In genomic region chr18:76274470-76275289, GRCh38 we compare ENCODE assay signal across 8 cellular contexts.
DNase-seq lines count a peak whose midpoint lies in the region; ATAC-seq, FAIRE-seq and TF ChIP-seq lines count a peak whose summit lies in the region.

No MANE protein-coding gene starts in this region.

- H3K4me1 Mint-ChIP-seq in nephron progenitor cell = peaks cover 30% of the 10 kb centered on the region

- peaks cover 10% of the 10 kb centered on the region for H3K27me3 Mint-ChIP-seq in nephron progenitor cell (ENCODE audit: low read depth, poor library complexity)

- POLR2A ChIA-PET in GM12878 (lab: Charles Lee) = no interaction called here

- SMC1A ChIA-PET in GM12878 (lab: Charles Lee; ENCODE audit: uncharacterized antibody, unreplicated experiment) = no interaction called here

- no peak overlapping the region for H3K4me3 ChIP-seq in GM12878
- no peak overlapping the region for H3K4me3 ChIP-seq in osteoblast (ENCODE audit: insufficient read depth, low read length)

- H3K4me2 ChIP-seq in GM12878 (ENCODE audit: control insufficient read depth, insufficient read depth) (no peak overlapping the region), osteoblast (ENCODE audit: insufficient read depth, low read length) (no peak overlapping the region)

- peak overlapping the region; percentile 28 for H3K4me3 Mint-ChIP-seq in nephron progenitor cell

- DNase-seq in EH (ENCODE audit: low read depth) (peak; percentile 22), HuH-7 (ENCODE audit: low spot score) (peak; percentile 47), GM12878 (ENCODE audit: low read depth, low spot score) (no peak), nephron progenitor cell (peak; percentile 71), T-helper 9 cell (no peak), foreskin melanocyte (no peak), osteoblast (ENCODE audit: insufficient read length, low spot score, missing footprints) (no peak)

- H3K9me3 ChIP-seq in GM12878 (replicated peaks; ENCODE audit: control insufficient read depth, insufficient read depth, low read length) (no peaks in the 10 kb centered on the region), osteoblast (ENCODE audit: low read depth, low read length) (no peaks in the 10 kb centered on the region)

- no peaks in the 10 kb centered on the region for H3K4me1 ChIP-seq in GM12878 (ENCODE audit: control insufficient read depth, insufficient read depth, low read length)
- no peaks in the 10 kb centered on the region for H3K4me1 ChIP-seq in osteoblast (ENCODE audit: insufficient read depth, low read length)

- H3K9ac ChIP-seq in GM12878 (ENCODE audit: control insufficient read depth, insufficient read depth, low read length) = no peak overlapping the region

- WGBS in GM12878 (ENCODE audit: insufficient coverage, insufficient replicate concordance, low lambda C conversion rate, missing lambda C conversion rate) = 36% methylated on average over 19 of the region's 19 CpGs

- intact Hi-C loops in GM12878 (cut with micrococcal nuclease; ENCODE audit: unreplicated experiment) = no loop called here

- in situ Hi-C loops in GM12878 (cut with MboI) = no loop called here

- H3K79me2 ChIP-seq in GM12878 (ENCODE audit: control insufficient read depth, insufficient read depth, low read length) (no peaks in the 10 kb centered on the region), osteoblast (ENCODE audit: insufficient read depth, low read length) (no peaks in the 10 kb centered on the region)

- H2AFZ ChIP-seq in GM12878 (ENCODE audit: control insufficient read depth, low read depth, low read length) (no peak overlapping the region), osteoblast (ENCODE audit: low read length) (no peak overlapping the region)

- TF ChIP-seq CTCF in GM12878 (IDR thresholded peaks at IDR 0.05 in 2 of 3, conservative IDR thresholded peaks at IDR 0.05 in 1 of 3; ENCODE audit: control insufficient read depth in 2 of 3, extremely low read depth in 1 of 3, insufficient read depth in 1 of 3, low read depth in 3 of 3, low read length in 3 of 3) = peak in 2 of 3 experiments; percentile 17 to 24; a peak in 2 of 6 replicates
- TF ChIP-seq CTCF in nephron progenitor cell (IDR thresholded peaks at IDR 0.05) = peak; percentile 47
- TF ChIP-seq CTCF in osteoblast (IDR thresholded peaks at IDR 0.05; ENCODE audit: extremely low read depth, low read depth, low read length) = no peak

- no peak for TF ChIP-seq EP300 in GM12878 (IDR thresholded peaks at IDR 0.05; ENCODE audit: borderline replicate concordance in 1 of 2, control insufficient read depth in 1 of 2, low read depth in 2 of 2, low read length in 2 of 2)

- peaks cover 5% of the 10 kb centered on the region for H3K36me3 Mint-ChIP-seq in nephron progenitor cell (ENCODE audit: low read depth)

- CTCF ChIA-PET in GM12878 (lab: Yijun Ruan, JAX) = no interaction called here

- BruUV-seq in GM12878 (replicated peaks; lab: Mats Ljungman, UMichigan) = no TSS peak

- FAIRE-seq in GM12878 (lab: Jason Lieb, UNC) = no peak

- ATAC-seq in GM12878 (0 out of 3 replicates have a peak, but pooled peaks have one; percentile 43), HG03342 (IDR thresholded peaks at IDR 0.05; ENCODE audit: unreplicated experiment) (no peak)

- RAD21 ChIA-PET in GM12878 (lab: Charles Lee; ENCODE audit: unreplicated experiment) = no interaction called here

- H3K27me3 ChIP-seq in GM12878 (replicated peaks in 1 of 2; ENCODE audit: control insufficient read depth in 2 of 2, insufficient read depth in 2 of 2, low read length in 1 of 2) = no peaks in the 10 kb centered on the region; a peak in 1 of 4 replicates
- H3K27me3 ChIP-seq in osteoblast (ENCODE audit: insufficient read depth, low read length) = no peaks in the 10 kb centered on the region

- no peak overlapping the region for H3K27ac Mint-ChIP-seq in nephron progenitor cell

- H3K27ac ChIP-seq in GM12878 (ENCODE audit: control insufficient read depth, insufficient read depth) (no peak overlapping the region), osteoblast (ENCODE audit: low read depth, low read length) (no peak overlapping the region)

- no peaks in the 10 kb centered on the region for H3K9me3 Mint-ChIP-seq in nephron progenitor cell

- TF ChIP-seq POLR2A in GM12878 (IDR thresholded peaks at IDR 0.05; ENCODE audit: low read depth, low read length) = no peak

- H4K20me1 ChIP-seq in GM12878 (ENCODE audit: control insufficient read depth, insufficient read depth) (no peaks in the 10 kb centered on the region), osteoblast (ENCODE audit: insufficient read depth, low read length) (no peaks in the 10 kb centered on the region)

- H3K36me3 ChIP-seq in GM12878 (ENCODE audit: control insufficient read depth in 2 of 2, insufficient read depth in 2 of 2, low read length in 1 of 2) (no peaks in the 10 kb centered on the region; a peak in 1 of 4 replicates), osteoblast (ENCODE audit: insufficient read depth, low read length) (no peaks in the 10 kb centered on the region)

- TF ChIP-seq RAD21 in GM12878 (IDR thresholded peaks at IDR 0.05; ENCODE audit: insufficient read depth, low read depth, low read length) = no peak

TF ChIP-seq in GM12878, 131 proteins besides CTCF, POLR2A, EP300 and RAD21:
- TF ChIP-seq EZH2 (IDR thresholded peaks at IDR 0.05; ENCODE audit: borderline replicate concordance, control insufficient read depth, low read depth, low read length) (no peak), NFYA (IDR thresholded peaks at IDR 0.05; ENCODE audit: borderline replicate concordance, low read depth, low read length) (no peak), NR2F1 (conservative IDR thresholded peaks at IDR 0.05) (no peak)

Comparison
In these comparisons a context has a peak if more than half of its experiments do, and no peak if none do; other contexts are left out.
1. DNase-seq: peak in EH (single experiment), HuH-7 (single experiment) and nephron progenitor cell (single experiment); none in GM12878 (single experiment), T-helper 9 cell (single experiment), foreskin melanocyte (single experiment) and osteoblast (single experiment).